Comparison of ENCODE assay signal across 28 cellular contexts in genomic region chr2:189860161-189860560, GRCh38.
"Had no signal": no experiment of that assay in that cellular context is flagged by ENCODE, and none has a peak within 500 bp of the region (broad histone marks: within the 10 kb centered on the region; RNA-seq: fewer than 3 reads in every experiment).

No MANE protein-coding gene starts in this region.

- DNase-seq: activated CD4-positive, alpha-beta T cell treated with anti-CD3 and anti-CD28 coated beads for 4 hours; activated CD4-positive, alpha-beta T cell treated with anti-CD3 and anti-CD28 coated beads, Interleukin-2, amount 50 U/mL, for 4 hours; activated naive CD4-positive, alpha-beta T cell treated with Interleukin-2 at 50 U/mL for 16 hours; activated naive CD8-positive, alpha-beta T cell treated with anti-CD3 and anti-CD28 coated beads for 36 hours; activated T-cell treated with anti-CD3 and anti-CD28 coated beads for 4 hours; activated T-cell treated with anti-CD3 and anti-CD28 coated beads, Interleukin-2, amount 50 U/mL, for 72 hours; amniotic stem cell; central memory CD4-positive, alpha-beta T cell; colonic mucosa; dorsolateral prefrontal cortex; effector memory CD4-positive, alpha-beta T cell; foreskin keratinocyte; heart right ventricle; left lung; nephron progenitor cell; ovary; right lobe of liver; stimulated activated CD4-positive, alpha-beta T cell treated with anti-CD3 and anti-CD28 coated beads, Interleukin-2, amount 100 ng/mL, for 48 hours; stimulated activated naive CD8-positive, alpha-beta T cell treated with anti-CD3 and anti-CD28 coated beads, Interleukin-15, Interleukin-2, amounts not matched to agents 100 U/mL and 50 U/mL, for 24 hours; T-helper 9 cell; testis; transverse colon had no signal

- H3K27ac Mint-ChIP-seq: activated naive CD8-positive, alpha-beta T cell treated with anti-CD3 and anti-CD28 coated beads for 36 hours; activated T-cell treated with anti-CD3 and anti-CD28 coated beads, Interleukin-2, amount 50 U/mL, for 72 hours; nephron progenitor cell; progenitor cell of endocrine pancreas; T-helper 1 cell treated with Interleukin-12 subunit alpha and Interleukin-12 subunit beta and Interleukin-4 antibody, amounts not matched to agents 30 μg/mL and 1 μg/mL, for 36 hours had no signal

- H3K9me3 Mint-ChIP-seq: activated naive CD8-positive, alpha-beta T cell treated with anti-CD3 and anti-CD28 coated beads for 36 hours; activated T-cell treated with anti-CD3 and anti-CD28 coated beads, Interleukin-2, amount 50 U/mL, for 72 hours; T-helper 1 cell treated with Interleukin-12 subunit alpha and Interleukin-12 subunit beta and Interleukin-4 antibody, amounts not matched to agents 30 μg/mL and 1 μg/mL, for 36 hours had no signal

- H3K4me3 ChIP-seq: colonic mucosa, dorsolateral prefrontal cortex, heart right ventricle, left lung, lung, ovary, right lobe of liver, testis, transverse colon had no signal

- H3K36me3 ChIP-seq: colonic mucosa, neutrophil, ovary had no signal

- H3K27me3 Mint-ChIP-seq: activated naive CD8-positive, alpha-beta T cell treated with anti-CD3 and anti-CD28 coated beads for 36 hours; progenitor cell of endocrine pancreas had no signal

- FAIRE-seq: astrocyte, urothelium cell line had no signal

- ATAC-seq: activated T-cell treated with anti-CD3 and anti-CD28 coated beads, Interleukin-2, amount 50 U/mL, for 72 hours; foreskin keratinocyte; heart right ventricle; left lung; right lobe of liver; stimulated activated naive CD8-positive, alpha-beta T cell treated with anti-CD3 and anti-CD28 coated beads, Interleukin-15, Interleukin-2, amounts not matched to agents 100 U/mL and 50 U/mL, for 24 hours had no signal

- H3K4me3 Mint-ChIP-seq: activated naive CD8-positive, alpha-beta T cell treated with anti-CD3 and anti-CD28 coated beads for 36 hours; activated T-cell treated with anti-CD3 and anti-CD28 coated beads, Interleukin-2, amount 50 U/mL, for 72 hours; nephron progenitor cell; T-helper 1 cell treated with Interleukin-12 subunit alpha and Interleukin-12 subunit beta and Interleukin-4 antibody, amounts not matched to agents 30 μg/mL and 1 μg/mL, for 36 hours had no signal

- H3K4me1 Mint-ChIP-seq: nephron progenitor cell had no signal

- H3K27me3 ChIP-seq: colonic mucosa, dorsolateral prefrontal cortex, foreskin keratinocyte, heart right ventricle, left lung, neutrophil, ovary, right lobe of liver, testis, transverse colon had no signal
